Comparison of ENCODE assay signal across 20 cellular contexts in genomic region chr6:20253021-20253420, GRCh38. TPM values are rescaled to one million over a fixed set of nuclear protein-coding genes. Genes with fewer than 3 reads are reported as not detected.
DNase-seq lines count a peak whose midpoint lies in the region; ATAC-seq, FAIRE-seq and TF ChIP-seq lines count a peak whose summit lies in the region.
"Had no signal": no experiment of that assay in that cellular context is flagged by ENCODE, and none has a peak within 500 bp of the region (broad histone marks: within the 10 kb centered on the region; RNA-seq: fewer than 3 reads in every experiment).

No MANE protein-coding gene starts in this region.

- no peak for TF ChIP-seq POLR2A in GM12891 (IDR thresholded peaks at IDR 0.05; ENCODE audit: low read depth, low read length)

- H3K79me2 ChIP-seq in Karpas-422 (ENCODE audit: low read length) = no peaks in the 10 kb centered on the region

- H3K4me2 ChIP-seq in Karpas-422 (ENCODE audit: low read depth, low read length, poor library complexity, severe bottlenecking) = no peak overlapping the region
- H3K4me2 ChIP-seq: A549 had no signal

- FAIRE-seq in GM12891 (lab: Jason Lieb, UNC) = no peak
- FAIRE-seq: A549, D721Med, G401.6, GM12892, GM18507, HepG2 had no signal

- H3K27ac Mint-ChIP-seq in nephron progenitor cell (peak overlapping the region; percentile 1), type B pancreatic cell (peak overlapping the region; percentile 50)
- H3K27ac Mint-ChIP-seq: CD4-positive, alpha-beta T cell had no signal

- H3K36me3 ChIP-seq in Karpas-422 (ENCODE audit: insufficient read depth, low read length) = no peaks in the 10 kb centered on the region
- H3K36me3 ChIP-seq: HAP-1 had no signal

- no peaks in the 10 kb centered on the region for H3K27me3 ChIP-seq in Karpas-422 (ENCODE audit: low read length)

- no peaks in the 10 kb centered on the region for H3K4me1 ChIP-seq in Karpas-422 (ENCODE audit: low read length)
- H3K4me1 ChIP-seq: A549, Caco-2, HAP-1 had no signal

- H3K4me3 Mint-ChIP-seq in nephron progenitor cell = no peak overlapping the region
- peak overlapping the region; percentile 4 for H3K4me3 Mint-ChIP-seq in type B pancreatic cell
- H3K4me3 Mint-ChIP-seq: CD4-positive, alpha-beta T cell had no signal

- no peaks in the 10 kb centered on the region for H3K9me3 ChIP-seq in Karpas-422 (ENCODE audit: low read length)
- H3K9me3 ChIP-seq: A549, Caco-2, HAP-1 had no signal

- H3K9ac ChIP-seq in Karpas-422 (ENCODE audit: low read length) = no peak overlapping the region
- H3K9ac ChIP-seq: GM23248 had no signal

- H3K27ac ChIP-seq in Karpas-422 (ENCODE audit: low read length) = no peak overlapping the region
- H3K27ac ChIP-seq: 22Rv1, A549, C4-2B, GM23248 had no signal

- H3K27me3 Mint-ChIP-seq in nephron progenitor cell (ENCODE audit: low read depth, poor library complexity) = peaks cover 7% of the 10 kb centered on the region
- no peaks in the 10 kb centered on the region for H3K27me3 Mint-ChIP-seq in type B pancreatic cell
- H3K27me3 Mint-ChIP-seq: CD4-positive, alpha-beta T cell had no signal

- TF ChIP-seq CTCF in nephron progenitor cell (IDR thresholded peaks at IDR 0.05) (no peak), type B pancreatic cell (conservative IDR thresholded peaks at IDR 0.05) (no peak)

- H3K4me3 ChIP-seq in Karpas-422 (ENCODE audit: low read length) = no peak overlapping the region
- H3K4me3 ChIP-seq: A549, GM23248, HAP-1 had no signal

- no peaks in the 10 kb centered on the region for H4K20me1 ChIP-seq in Karpas-422 (ENCODE audit: insufficient read depth, low read depth, low read length)

- H3K4me1 Mint-ChIP-seq in nephron progenitor cell (no peaks in the 10 kb centered on the region), type B pancreatic cell (ENCODE audit: unreplicated experiment) (no peaks in the 10 kb centered on the region)

- ATAC-seq in esophagus mucosa = peak; percentile 80
- ATAC-seq: A549, HepG2 had no signal

- H3K36me3 Mint-ChIP-seq in nephron progenitor cell (ENCODE audit: low read depth) = no peaks in the 10 kb centered on the region
- no peaks in the 10 kb centered on the region for H3K36me3 Mint-ChIP-seq in type B pancreatic cell

- H3K9me2 ChIP-seq in Karpas-422 (replicated peaks; ENCODE audit: insufficient read depth, low read length) = no peaks in the 10 kb centered on the region

- no peaks in the 10 kb centered on the region for H3K9me3 Mint-ChIP-seq in nephron progenitor cell
- peaks cover 5% of the 10 kb centered on the region for H3K9me3 Mint-ChIP-seq in type B pancreatic cell
- H3K9me3 Mint-ChIP-seq: CD4-positive, alpha-beta T cell had no signal

- no peak overlapping the region for H2AFZ ChIP-seq in Karpas-422 (ENCODE audit: low read length)
- H2AFZ ChIP-seq: GM23248 had no signal

- peak; percentile 2 for DNase-seq in Karpas-422
- no peak for DNase-seq in nephron progenitor cell
- DNase-seq in type B pancreatic cell (ENCODE audit: extremely low spot score, unreplicated experiment) = no peak
- no peak for DNase-seq in central memory CD4-positive, alpha-beta T cell
- DNase-seq in GM12891 (ENCODE audit: insufficient read length, low spot score) = no peak
- DNase-seq in midbrain (lab: John Stamatoyannopoulos, UW) = no peak
- DNase-seq: AML-193; Caco-2; CD4-positive, alpha-beta T cell; GM23248 had no signal

TF ChIP-seq in GM12891, 5 proteins besides CTCF, POLR2A, EP300 and RAD21:
- no peak for TF ChIP-seq POLR2AphosphoS5 (IDR thresholded peaks at IDR 0.05; ENCODE audit: low read depth, low read length)
- TF ChIP-seq POU2F2 (IDR thresholded peaks at IDR 0.05; ENCODE audit: low read depth, low read length) = no peak
- no peak for TF ChIP-seq SPI1 (IDR thresholded peaks at IDR 0.05; ENCODE audit: low read depth, low read length)
- TF ChIP-seq TAF1 (IDR thresholded peaks at IDR 0.05; ENCODE audit: low read depth, low read length) = no peak
- no peak for TF ChIP-seq PAX5 (IDR thresholded peaks at IDR 0.05; ENCODE audit: insufficient read depth, low read length, severe bottlenecking)
TF ChIP-seq in GM12891: peak in this region for 0.

RNA-seq across cellular contexts. Expression of gene MBOAT1, which starts 40.8 kb away (rescaled TPM):
- not detected in 2 replicates for total RNA-seq in Karpas-422 (2014; rRNA removed; shearing (Covaris generic); ENCODE audit: low replicate concordance)
- total RNA-seq in esophagus mucosa = 6.3 TPM
- total RNA-seq in type B pancreatic cell (ENCODE audit: low replicate concordance) = 83.3 and 116 TPM in 2 replicates
- polyA plus RNA-seq in GM12891 (2012; ENCODE audit: low read depth, missing spikeins) = 4.2 TPM
- total RNA-seq: HepG2 had no signal
- polyA plus RNA-seq: HepG2 had no signal

Comparison
In these comparisons a context has a peak if more than half of its experiments do, and no peak if none do; other contexts are left out.
1. RNA of gene MBOAT1, which starts 40.8 kb away (total RNA-seq): 83.3 to 116 TPM in type B pancreatic cell; 6.3 TPM in esophagus mucosa (single experiment) and not detected in Karpas-422; every median in the first group is over 10 times any median in the second.